Comparison of ENCODE assay signal across 30 cellular contexts in genomic region chr4:129082302-129082701, GRCh38.
"Had no signal": no experiment of that assay in that cellular context is flagged by ENCODE, and none has a peak within 500 bp of the region (broad histone marks: within the 10 kb centered on the region; RNA-seq: fewer than 3 reads in every experiment).

No MANE protein-coding gene starts in this region.

- FAIRE-seq: bronchial epithelial cell, TTC549 had no signal

- H3K27ac ChIP-seq: ascending aorta, cardiac muscle cell, VCaP had no signal

- H3K27me3 ChIP-seq: ascending aorta, cardiac muscle cell had no signal

- H3K36me3 ChIP-seq: cardiac muscle cell had no signal

- ATAC-seq: activated CD4-positive, alpha-beta T cell treated with anti-CD3 and anti-CD28 coated beads for 36 hours; activated CD8-positive, alpha-beta memory T cell treated with anti-CD3 and anti-CD28 coated beads, Interleukin-2, amount 10 ng/mL, durations not matched to agents 7 days and 5 days; activated CD8-positive, alpha-beta T cell treated with anti-CD3 and anti-CD28 coated beads, Interleukin-2, amount 10 ng/mL, durations not matched to agents 7 days and 5 days; activated naive CD8-positive, alpha-beta T cell treated with anti-CD3 and anti-CD28 coated beads, Interleukin-2, amount 50 U/mL, for 24 hours had no signal

- DNase-seq: activated B cell treated with CpG ODN at 0.5 μM for 24 hours; activated CD4-positive, alpha-beta memory T cell treated with anti-CD3 and anti-CD28 coated beads, Interleukin-2, amount 10 ng/mL, durations not matched to agents 7 days and 5 days; activated CD4-positive, alpha-beta T cell treated with anti-CD3 and anti-CD28 coated beads for 36 hours; activated CD4-positive, alpha-beta T cell treated with anti-CD3 and anti-CD28 coated beads for 48 hours; activated CD4-positive, alpha-beta T cell treated with anti-CD3 and anti-CD28 coated beads, Interleukin-2, amount 10 ng/mL, durations not matched to agents 7 days and 5 days; activated CD4-positive, alpha-beta T cell treated with anti-CD3 and anti-CD28 coated beads, Interleukin-2, amount 50 U/mL, for 48 hours; activated CD4-positive, CD25-positive, alpha-beta regulatory T cell treated with anti-CD3 and anti-CD28 coated beads, Interleukin-2, amount 50 U/mL, for 72 hours; activated CD8-positive, alpha-beta memory T cell treated with anti-CD3 and anti-CD28 coated beads for 24 hours; activated CD8-positive, alpha-beta memory T cell treated with anti-CD3 and anti-CD28 coated beads, Interleukin-2, amount 10 ng/mL, durations not matched to agents 7 days and 5 days; activated CD8-positive, alpha-beta memory T cell treated with anti-CD3 and anti-CD28 coated beads, Interleukin-2, amount 50 U/mL, for 48 hours; activated CD8-positive, alpha-beta T cell treated with anti-CD3 and anti-CD28 coated beads, Interleukin-2, amount 10 ng/mL, durations not matched to agents 7 days and 5 days; activated effector memory CD4-positive, alpha-beta T cell treated with Interleukin-2 at 50 U/mL for 16 hours; activated gamma-delta T cell; activated naive CD4-positive, alpha-beta T cell treated with anti-CD3 and anti-CD28 coated beads, Interleukin-2, amount 10 ng/mL, durations not matched to agents 7 days and 5 days; activated naive CD4-positive, alpha-beta T cell treated with Interleukin-2 at 50 U/mL for 16 hours; activated naive CD8-positive, alpha-beta T cell treated with anti-CD3 and anti-CD28 coated beads, Interleukin-2, amount 10 ng/mL, durations not matched to agents 7 days and 5 days; activated naive CD8-positive, alpha-beta T cell treated with anti-CD3 and anti-CD28 coated beads, Interleukin-2, amount 50 U/mL, for 24 hours; activated T-cell treated with anti-CD3 and anti-CD28 coated beads, Interleukin-2, amount 50 U/mL, for 24 hours; activated T-cell treated with anti-CD3 and anti-CD28 coated beads, Interleukin-2, amount 50 U/mL, for 48 hours; amygdala; anterior cingulate cortex; caudate nucleus; cerebellar nuclear complex; T-helper 2 cell; T-helper 9 cell had no signal

- H3K4me1 ChIP-seq: ascending aorta had no signal

- H3K4me3 ChIP-seq: ascending aorta, cardiac muscle cell had no signal
